In genomic region chr15:94446441-94446840, GRCh38 we compare ENCODE assay signal across 20 cellular contexts.
DNase-seq lines count a peak whose midpoint lies in the region; FAIRE-seq and TF ChIP-seq lines count a peak whose summit lies in the region.
"Had no signal": no experiment of that assay in that cellular context is flagged by ENCODE, and none has a peak within 500 bp of the region (broad histone marks: within the 10 kb centered on the region; RNA-seq: fewer than 3 reads in every experiment).

No MANE protein-coding gene starts in this region.

- H3K36me3 ChIP-seq in muscle layer of duodenum (ENCODE audit: control insufficient read depth in 1 of 2, insufficient read depth in 2 of 2, low read length in 2 of 2): no peaks in the 10 kb centered on the region
- no peaks in the 10 kb centered on the region for H3K36me3 ChIP-seq in stomach smooth muscle (ENCODE audit: control insufficient read depth in 2 of 2, insufficient read depth in 2 of 2, low read length in 2 of 2)
- H3K36me3 ChIP-seq in esophagus squamous epithelium: peaks cover 0 to 11% (median 0%) of the 10 kb centered on the region in 3 donors
- H3K36me3 ChIP-seq in right atrium auricular region: no peaks in the 10 kb centered on the region
- H3K36me3 ChIP-seq: BLaER1 treated with 17β-estradiol and CSF1 and Interleukin-3, amounts not matched to agents 10 nM and 100 nM had no signal

- TF ChIP-seq CTCF in esophagus squamous epithelium (IDR thresholded peaks at IDR 0.05): no peak
- no peak for TF ChIP-seq CTCF in right atrium auricular region (IDR thresholded peaks at IDR 0.05)

- in situ Hi-C loops in SK-MEL-5 (cut with HindIII; ENCODE audit: low pct_unique_long_range_greater_than_20kb, low sequenced_read_pairs): no loop called here

- H3K9me3 ChIP-seq in muscle layer of duodenum (ENCODE audit: control insufficient read depth in 1 of 2, low read length in 2 of 2) (no peaks in the 10 kb centered on the region), stomach smooth muscle (ENCODE audit: control insufficient read depth in 2 of 2, low read length in 2 of 2) (no peaks in the 10 kb centered on the region), esophagus squamous epithelium (no peaks in the 10 kb centered on the region), right atrium auricular region (no peaks in the 10 kb centered on the region)
- H3K9me3 ChIP-seq: BLaER1 treated with 17β-estradiol and CSF1 and Interleukin-3, amounts not matched to agents 10 nM and 100 nM had no signal

- H3K27me3 ChIP-seq in muscle layer of duodenum (ENCODE audit: low read depth, low read length) (no peaks in the 10 kb centered on the region), stomach smooth muscle (ENCODE audit: control insufficient read depth in 1 of 2, insufficient read depth in 2 of 2, low read length in 2 of 2) (no peaks in the 10 kb centered on the region), esophagus squamous epithelium (no peaks in the 10 kb centered on the region), right atrium auricular region (no peaks in the 10 kb centered on the region)
- H3K27me3 ChIP-seq: BLaER1 treated with 17β-estradiol and CSF1 and Interleukin-3, amounts not matched to agents 10 nM and 100 nM had no signal

- H3K9ac ChIP-seq in stomach smooth muscle (ENCODE audit: low read length in 2 of 2): peak overlapping the region in 1 of 2 donors; percentile 32
- H3K9ac ChIP-seq: BLaER1 treated with 17β-estradiol and CSF1 and Interleukin-3, amounts not matched to agents 10 nM and 100 nM had no signal

- intact Hi-C loops in esophagus squamous epithelium (cut with DNase I): no loop called here

- DNase-seq in SK-MEL-5 (ENCODE audit: low read depth, low spot score) (peak; percentile 80), SIG-M5 treated with dmso at 0.1 percent for 504 hours (lab: John Stamatoyannopoulos, UW; ENCODE audit: unreplicated experiment) (no peak), esophagus squamous epithelium (lab: John Stamatoyannopoulos, UW) (no peak), right atrium auricular region (ENCODE audit: low spot score) (no peak)
- DNase-seq: 8988T; CD4-positive, CD25-positive, alpha-beta regulatory T cell; CD8-positive, alpha-beta memory T cell; COR-L47; DMS 273 treated with DMSO at 0.1 percent for 48 hours; DMS53; H9 had no signal

- no peak for TF ChIP-seq POLR2A in esophagus squamous epithelium (IDR thresholded peaks at IDR 0.05)

- H3K4me1 ChIP-seq in muscle layer of duodenum (ENCODE audit: control insufficient read depth in 1 of 2, insufficient read depth in 2 of 2, low read length in 2 of 2) (peaks cover 0 to 9% of the 10 kb centered on the region in 2 donors), stomach smooth muscle (ENCODE audit: control insufficient read depth, insufficient read depth, low read length) (no peaks in the 10 kb centered on the region), esophagus squamous epithelium (peaks cover 0 to 2% (median 0%) of the 10 kb centered on the region in 3 donors), right atrium auricular region (no peaks in the 10 kb centered on the region)
- H3K4me1 ChIP-seq: BLaER1 treated with 17β-estradiol and CSF1 and Interleukin-3, amounts not matched to agents 10 nM and 100 nM had no signal

- peak; percentile 74 for FAIRE-seq in islet of Langerhans (lab: Jason Lieb, UNC)
- FAIRE-seq: G401.6, GM12891, GM19239, H1, HTR-8/SVneo had no signal

- no peak overlapping the region for H3K4me3 ChIP-seq in muscle layer of duodenum (ENCODE audit: low read depth in 1 of 2, low read length in 2 of 2)
- no peak overlapping the region for H3K4me3 ChIP-seq in stomach smooth muscle (ENCODE audit: low read length in 2 of 2)
- H3K4me3 ChIP-seq in esophagus squamous epithelium: no peak overlapping the region
- H3K4me3 ChIP-seq in right atrium auricular region: no peak overlapping the region
- H3K4me3 ChIP-seq: BLaER1 treated with 17β-estradiol and CSF1 and Interleukin-3, amounts not matched to agents 10 nM and 100 nM had no signal

- H3K27ac ChIP-seq in muscle layer of duodenum (ENCODE audit: low read length) (peak overlapping the region; percentile 7), stomach smooth muscle (ENCODE audit: low read length) (peak overlapping the region; percentile 65), esophagus squamous epithelium (no peak overlapping the region), right atrium auricular region (no peak overlapping the region)
- H3K27ac ChIP-seq: BLaER1 treated with 17β-estradiol and CSF1 and Interleukin-3, amounts not matched to agents 10 nM and 100 nM had no signal

Comparison
In these comparisons a context has a peak if more than half of its experiments do, and no peak if none do; other contexts are left out.
1. H3K27ac ChIP-seq: peak in muscle layer of duodenum (single experiment) and stomach smooth muscle (single experiment); none in esophagus squamous epithelium (0 of 4) and right atrium auricular region (0 of 2).